In genomic region chr18:10792181-10792580, GRCh38 we compare ENCODE assay signal across 21 cellular contexts.
A peak's percentile ranks its signal among the peaks of the same experiment; 100 is the strongest.
DNase-seq lines count a peak whose midpoint lies in the region; ATAC-seq, FAIRE-seq and TF ChIP-seq lines count a peak whose summit lies in the region.
"Had no signal": no experiment of that assay in that cellular context is flagged by ENCODE, and none has a peak within 500 bp of the region (broad histone marks: within the 10 kb centered on the region; RNA-seq: fewer than 3 reads in every experiment).

No MANE protein-coding gene starts in this region.

- H3K36me3 Mint-ChIP-seq in CD14-positive monocyte = no peaks in the 10 kb centered on the region
- H3K36me3 Mint-ChIP-seq in stimulated activated memory B cell treated with anti-CD40 and anti-IgM and Interleukin-4, amounts not matched to agents 10 μg/mL and 1 μg/mL and 100 μg/mL, for 72 hours = no peaks in the 10 kb centered on the region

- FAIRE-seq in HTR-8/SVneo (lab: Jason Lieb, UNC) = no peak
- FAIRE-seq: G401.6, GM12878, GM18507, HepG2 had no signal

- H3K4me3 Mint-ChIP-seq in CD14-positive monocyte = no peak overlapping the region
- no peak overlapping the region for H3K4me3 Mint-ChIP-seq in stimulated activated memory B cell treated with anti-CD40 and anti-IgM and Interleukin-4, amounts not matched to agents 10 μg/mL and 1 μg/mL and 100 μg/mL, for 72 hours

- H3K4me1 Mint-ChIP-seq in CD14-positive monocyte = peaks cover 41% of the 10 kb centered on the region
- no peaks in the 10 kb centered on the region for H3K4me1 Mint-ChIP-seq in stimulated activated memory B cell treated with anti-CD40 and anti-IgM and Interleukin-4, amounts not matched to agents 10 μg/mL and 1 μg/mL and 100 μg/mL, for 72 hours

- no peak overlapping the region for H3K27ac ChIP-seq in SK-N-MC
- H3K27ac ChIP-seq: BLaER1 had no signal

- no peaks in the 10 kb centered on the region for H3K9me3 ChIP-seq in SK-N-MC (ENCODE audit: low read depth, low read length)
- H3K9me3 ChIP-seq: BLaER1 had no signal

- TF ChIP-seq CTCF in CD14-positive monocyte (IDR thresholded peaks at IDR 0.05) (no peak), NB4 (IDR thresholded peaks at IDR 0.05; ENCODE audit: low read depth, low read length) (no peak)

- intact Hi-C loops in CD14-positive monocyte (cut with micrococcal nuclease) = no loop called here

- H3K4me3 ChIP-seq in NB4 (ENCODE audit: low read depth, low read length) (no peak overlapping the region), SK-N-MC (no peak overlapping the region)
- H3K4me3 ChIP-seq: BLaER1, GM12878 had no signal

- H3K9me3 Mint-ChIP-seq in CD14-positive monocyte = peaks cover 0 to 5% (median 0%) of the 10 kb centered on the region in 7 donors
- H3K9me3 Mint-ChIP-seq in stimulated activated memory B cell treated with anti-CD40 and anti-IgM and Interleukin-4, amounts not matched to agents 10 μg/mL and 1 μg/mL and 100 μg/mL, for 72 hours = no peaks in the 10 kb centered on the region

- H3K27ac Mint-ChIP-seq in CD14-positive monocyte = peak overlapping the region; percentile 78 to 93 (median 90)
- H3K27ac Mint-ChIP-seq in stimulated activated memory B cell treated with anti-CD40 and anti-IgM and Interleukin-4, amounts not matched to agents 10 μg/mL and 1 μg/mL and 100 μg/mL, for 72 hours = no peak overlapping the region

- no peak for TF ChIP-seq POLR2A in NB4 (IDR thresholded peaks at IDR 0.05; ENCODE audit: extremely low read depth, insufficient read length)

- no peak for ATAC-seq in stimulated activated memory B cell treated with anti-CD40 and anti-IgM and Interleukin-4, amounts not matched to agents 10 μg/mL and 1 μg/mL and 100 μg/mL, for 72 hours
- ATAC-seq: GM12878, HepG2 had no signal

- DNase-seq in CD14-positive monocyte (ENCODE audit: low spot score) (no peak), NB4 (ENCODE audit: low read depth) (peak; percentile 62), SK-N-MC (ENCODE audit: low read depth, low spot score) (peak; percentile 10), fibroblast of peridontal ligament (ENCODE audit: extremely low read depth) (peak; percentile 7), activated gamma-delta T cell (lab: John Stamatoyannopoulos, UW) (no peak), HTR-8/SVneo (ENCODE audit: insufficient read length, low spot score) (no peak), HK-2 (ENCODE audit: unreplicated experiment) (no peak)
- DNase-seq: 8988T, DND-41, GOT3, NCI-H1417, NCI-H187 treated with DMSO at 0.1 percent for 48 hours, NCI-H510A, NCI-H774, SHP77 had no signal

- no peak overlapping the region for H3K9ac ChIP-seq in SK-N-MC (ENCODE audit: insufficient read length)
- H3K9ac ChIP-seq: BLaER1 had no signal

- H3K27me3 Mint-ChIP-seq in CD14-positive monocyte (ENCODE audit: low read depth in 3 of 3) = peaks cover 0 to 1% (median 0%) of the 10 kb centered on the region in 3 donors
- peaks cover 20% of the 10 kb centered on the region for H3K27me3 Mint-ChIP-seq in stimulated activated memory B cell treated with anti-CD40 and anti-IgM and Interleukin-4, amounts not matched to agents 10 μg/mL and 1 μg/mL and 100 μg/mL, for 72 hours

- no peaks in the 10 kb centered on the region for H3K36me3 ChIP-seq in SK-N-MC (ENCODE audit: insufficient read depth, low read length)
- H3K36me3 ChIP-seq: BLaER1 had no signal

Comparison
In these comparisons a context has a peak if more than half of its experiments do, and no peak if none do; other contexts are left out.
1. DNase-seq: peak in NB4 (single experiment), SK-N-MC (single experiment) and fibroblast of peridontal ligament (single experiment); none in CD14-positive monocyte (single experiment), activated gamma-delta T cell (single experiment), HTR-8/SVneo (single experiment) and HK-2 (single experiment).